In the genomic region with DNA sequence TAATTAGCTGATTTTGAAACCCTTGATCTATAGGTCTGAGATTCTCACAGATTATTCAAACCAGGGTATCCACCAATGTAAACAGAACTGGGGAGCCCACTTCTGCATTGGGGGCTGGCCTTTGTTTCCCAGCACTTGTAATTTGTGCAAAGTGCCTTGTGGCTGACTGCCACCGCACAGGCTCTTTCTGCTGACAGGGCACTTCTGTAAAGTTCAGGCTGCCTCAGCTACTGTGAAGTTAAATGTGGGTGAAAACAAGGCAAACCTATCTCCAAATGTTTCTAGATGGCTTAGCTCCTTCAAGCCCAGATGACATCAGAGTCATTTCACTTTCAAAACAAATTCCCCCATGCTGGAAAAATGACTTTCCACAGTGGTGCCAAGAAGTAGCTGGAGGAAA, we compare ENCODE assay signal across 26 cellular contexts. TPM values are rescaled to one million over a fixed set of nuclear protein-coding genes. Genes with fewer than 3 reads are reported as not detected.
DNase-seq lines count a peak whose midpoint lies in the region; ATAC-seq, FAIRE-seq and TF ChIP-seq lines count a peak whose summit lies in the region.
"Had no signal": no experiment of that assay in that cellular context is flagged by ENCODE, and none has a peak within 500 bp of the region (broad histone marks: within the 10 kb centered on the region; RNA-seq: fewer than 3 reads in every experiment).

No MANE protein-coding gene starts in this region.

- ATAC-seq in A549, result no peak
- ATAC-seq in HG03354 (IDR thresholded peaks at IDR 0.05; ENCODE audit: poor library complexity, severe bottlenecking, unreplicated experiment), result no peak
- ATAC-seq in HG03175 (IDR thresholded peaks at IDR 0.05; ENCODE audit: unreplicated experiment), result no peak
- no peak for ATAC-seq in GM18907 (IDR thresholded peaks at IDR 0.05; ENCODE audit: unreplicated experiment)
- ATAC-seq: HCT116 had no signal

- H3K36me3 ChIP-seq in spleen, result no peaks in the 10 kb centered on the region

- DNase-seq in A549 (ENCODE audit: low read depth in 1 of 2, low spot score in 1 of 2) (no peak), RPMI8226 (peak; percentile 30), spleen (peak; percentile 31), HuH-7 (ENCODE audit: low spot score) (no peak)
- DNase-seq: 8988T; CD4-positive, CD25-positive, alpha-beta regulatory T cell; DMS153; DND-41; Karpas-422; NCI-H1092 treated with DMSO at 0.1 percent for 48 hours; NCI-H1436; NCI-H187; NCI-H2107; NCI-H446; NCI-H524 treated with DMSO at 0.1 percent for 48 hours; NCI-H774; PC-9; SHP77 had no signal

- H3K4me1 ChIP-seq in A549 (no peaks in the 10 kb centered on the region), spleen (no peaks in the 10 kb centered on the region)

- H3K27me3 ChIP-seq in layer of hippocampus (ENCODE audit: control insufficient read depth, insufficient read depth, low read length), result no peaks in the 10 kb centered on the region
- H3K27me3 ChIP-seq in spleen (replicated peaks in 1 of 7), result peaks cover 0 to 35% (median 0%) of the 10 kb centered on the region in 7 donors

- CTCF ChIA-PET in A549 (lab: Yijun Ruan, JAX), result no interaction called here

- H3K27ac ChIP-seq in A549 (no peak overlapping the region), layer of hippocampus (ENCODE audit: low read depth, low read length) (peak overlapping the region; percentile 92), spleen (no peak overlapping the region)
- H3K27ac ChIP-seq: PC-9 had no signal

- no peak for TF ChIP-seq RAD21 in A549 (conservative IDR thresholded peaks at IDR 0.05 in 1 of 2, IDR thresholded peaks at IDR 0.05 in 1 of 2)

- H3K4me3 ChIP-seq in A549 (no peak overlapping the region), spleen (no peak overlapping the region)
- H3K4me3 ChIP-seq: PC-9 had no signal

- 0% methylated on average over 1 of the region's 1 CpG for WGBS in A549 (ENCODE audit: missing lambda C conversion rate)
- WGBS in spleen, 5 donors, result 0 to 60% (median 44%) methylated on average over 1 of the region's 1 CpG

- TF ChIP-seq POLR2A in A549 (IDR thresholded peaks at IDR 0.05; ENCODE audit: low read length) (no peak), spleen (IDR thresholded peaks at IDR 0.05) (no peak)

- H3K4me2 ChIP-seq in A549, result no peak overlapping the region
- H3K4me2 ChIP-seq: PC-9 had no signal

- H3K9me3 ChIP-seq in A549 (no peaks in the 10 kb centered on the region), spleen (no peaks in the 10 kb centered on the region)

- TF ChIP-seq CTCF in A549 (IDR thresholded peaks at IDR 0.05) (no peak), spleen (IDR thresholded peaks at IDR 0.05 in 8 of 11, conservative IDR thresholded peaks at IDR 0.05 in 3 of 11) (no peak)

- no peak for FAIRE-seq in A549 (lab: Jason Lieb, UNC)
- FAIRE-seq: GM12892, GM19239 had no signal

- TF ChIP-seq EP300 in A549 (IDR thresholded peaks at IDR 0.05), result no peak

- POLR2A ChIA-PET in A549 (lab: Yijun Ruan, JAX), result interaction anchor here (0.5 kb wide), 1 partner anchor 126 kb away, joined by 3 read pairs; no protein-coding TSS in a partner anchor

- intact Hi-C loops in spleen (cut with DNase I; ENCODE audit: low total_unique reads), result no loop called here

TF ChIP-seq in A549, 52 proteins besides CTCF, POLR2A, EP300 and RAD21:
- TF ChIP-seq MAFK (IDR thresholded peaks at IDR 0.05; ENCODE audit: partially characterized antibody) (peak; percentile 94), HDAC2 (IDR thresholded peaks at IDR 0.05) (no peak)
TF ChIP-seq in A549: peak in this region for 1.

RNA-seq across cellular contexts. Expression of a gene that starts 54.7 kb away (rescaled TPM):
- 0.30 and 0.49 TPM in 2 replicates for polyA plus RNA-seq in A549 (2011; rRNA removed)
- 0.25 and 0.40 TPM in 2 replicates for polyA plus RNA-seq in A549 (2012; cell fraction: cytosol; rRNA removed)
- polyA plus RNA-seq in A549 (2012; cell fraction: nucleus; rRNA removed), result 0.35 and 0.43 TPM in 2 replicates
- 0.10 to 0.14 TPM (median 0.12 TPM) in 3 replicates for polyA plus RNA-seq in A549 (2017; fragmentation: RNase III; extraction: RNeasy Plus Mini Kit Qiagen cat#74134 plus additional on column Dnase treatment)
- 1.2 and 1.5 TPM in 2 replicates for polyA minus RNA-seq in A549 (2011; rRNA and poly(A)+ RNA removed)
- total RNA-seq in spleen, result under 1 TPM in 4 of 7 donors, not detected in 3; 0.10 to 0.42 (median 0.17) TPM
- polyA plus RNA-seq in spleen, result under 1 TPM in 2 of 3 donors, not detected in 1; 0.06 to 0.18 TPM
- total RNA-seq: CD4-positive, CD25-positive, alpha-beta regulatory T cell; PC-9; RPMI7951 had no signal
- polyA plus RNA-seq: CD4-positive, CD25-positive, alpha-beta regulatory T cell had no signal

Comparison
In these comparisons a context has a peak if more than half of its experiments do, and no peak if none do; other contexts are left out.
1. DNase-seq: peak in RPMI8226 (single experiment) and spleen (single experiment); none in A549 (0 of 2) and HuH-7 (single experiment).